ENCODE assay signal across 9 cellular contexts in the genomic region with DNA sequence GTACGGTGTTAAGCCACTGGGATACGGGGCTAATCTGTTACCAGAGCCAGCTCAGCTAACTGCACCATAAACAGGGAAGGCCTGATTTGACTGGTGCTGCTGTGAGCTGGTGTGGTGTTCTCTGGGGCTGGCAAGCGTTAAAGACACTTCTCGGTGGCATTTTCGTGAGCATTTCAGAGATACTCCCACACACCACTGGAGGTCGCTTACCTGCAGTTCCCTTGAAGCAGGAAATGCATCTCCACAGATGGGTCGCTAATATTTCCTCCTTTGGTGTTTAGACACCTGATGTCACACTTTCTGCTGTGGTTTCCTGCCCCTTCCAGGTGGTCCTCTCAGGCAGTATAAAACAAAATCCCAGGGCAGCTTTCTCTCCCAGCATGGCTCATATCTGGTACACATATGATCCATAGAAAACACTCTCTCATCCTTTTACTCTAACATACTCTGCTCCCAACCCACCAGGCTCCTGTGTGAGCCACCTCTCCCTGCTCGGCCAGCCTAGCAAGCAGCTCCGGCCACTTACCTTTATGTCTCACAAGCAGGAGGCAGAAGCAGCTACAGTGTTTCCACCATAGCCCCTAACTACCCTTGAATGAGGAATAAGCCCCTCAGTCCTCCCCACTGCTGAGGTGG.
DNase-seq lines count a peak whose midpoint lies in the region; ATAC-seq, FAIRE-seq and TF ChIP-seq lines count a peak whose summit lies in the region.
"Had no signal": no experiment of that assay in that cellular context is flagged by ENCODE, and none has a peak within 500 bp of the region (broad histone marks: within the 10 kb centered on the region; RNA-seq: fewer than 3 reads in every experiment).

No MANE protein-coding gene starts in this region.

- no peak overlapping the region for H3K9ac ChIP-seq in keratinocyte (ENCODE audit: control insufficient read depth, extremely low read depth, insufficient read depth, low read length)

- no peaks in the 10 kb centered on the region for H3K9me3 Mint-ChIP-seq in activated CD4-positive, alpha-beta T cell treated with anti-CD3 and anti-CD28 coated beads for 36 hours (ENCODE audit: low read depth)

- ATAC-seq in activated CD4-positive, alpha-beta T cell treated with anti-CD3 and anti-CD28 coated beads for 36 hours = no peak
- ATAC-seq in HG02571 (IDR thresholded peaks at IDR 0.05; ENCODE audit: unreplicated experiment) = peak; percentile 92

- H3K4me3 Mint-ChIP-seq in activated CD4-positive, alpha-beta T cell treated with anti-CD3 and anti-CD28 coated beads for 36 hours = no peak overlapping the region
- H3K4me3 Mint-ChIP-seq: CD4-positive, CD25-positive, alpha-beta regulatory T cell had no signal

- H3K4me1 ChIP-seq in keratinocyte (ENCODE audit: control insufficient read depth, extremely low read depth, insufficient read depth, low read length) = no peaks in the 10 kb centered on the region

- H3K9me3 ChIP-seq in keratinocyte (ENCODE audit: control insufficient read depth, low read depth, low read length) = no peaks in the 10 kb centered on the region

- H3K36me3 ChIP-seq in keratinocyte (ENCODE audit: control insufficient read depth in 2 of 2, extremely low read depth in 1 of 2, insufficient read depth in 2 of 2, low read length in 2 of 2) = no peaks in the 10 kb centered on the region

- peak; percentile 30 to 60 (median 44) for TF ChIP-seq CTCF in keratinocyte (optimal IDR thresholded peaks at IDR 0.05 in 1 of 3, IDR thresholded peaks at IDR 0.05 in 1 of 3, conservative IDR thresholded peaks at IDR 0.05 in 1 of 3; ENCODE audit: extremely low read depth in 1 of 3, insufficient read depth in 2 of 3, low read length in 3 of 3)
- TF ChIP-seq CTCF in coronary artery (IDR thresholded peaks at IDR 0.05) = no peak

- H3K27ac Mint-ChIP-seq in activated CD4-positive, alpha-beta T cell treated with anti-CD3 and anti-CD28 coated beads for 36 hours = no peak overlapping the region

- POLR2A ChIA-PET in activated CD4-positive, alpha-beta T cell treated with anti-CD3 and anti-CD28 coated beads for 36 hours (lab: Charles Lee) = interaction anchor here (0.6 kb wide), 1 partner anchor 15 kb away, joined by 3 read pairs; no protein-coding TSS in a partner anchor

- H3K27me3 ChIP-seq in keratinocyte (ENCODE audit: control insufficient read depth, extremely low read depth, insufficient read depth, low read length) = no peaks in the 10 kb centered on the region

- no peaks in the 10 kb centered on the region for H4K20me1 ChIP-seq in keratinocyte (ENCODE audit: control insufficient read depth, extremely low read depth, insufficient read depth, low read length)

- dilution Hi-C loops in keratinocyte (cut with MboI; ENCODE audit: extremely low pct_ligation_motif_present, low sequenced_read_pairs) = no loop called here

- CTCF ChIA-PET in activated CD4-positive, alpha-beta T cell treated with anti-CD3 and anti-CD28 coated beads for 36 hours (lab: Charles Lee) = interaction anchor here (1.8 kb wide), 1 partner anchor 56 kb away, joined by 5 read pairs; no protein-coding TSS in a partner anchor

- no peaks in the 10 kb centered on the region for H3K9me1 ChIP-seq in keratinocyte (ENCODE audit: control insufficient read depth, extremely low read depth, insufficient read depth, low read length)

- H3K79me2 ChIP-seq in keratinocyte (ENCODE audit: control insufficient read depth, insufficient read depth, low read length) = no peaks in the 10 kb centered on the region

- no peaks in the 10 kb centered on the region for H3K4me1 Mint-ChIP-seq in activated CD4-positive, alpha-beta T cell treated with anti-CD3 and anti-CD28 coated beads for 36 hours
- H3K4me1 Mint-ChIP-seq: CD4-positive, CD25-positive, alpha-beta regulatory T cell had no signal

- H2AFZ ChIP-seq in keratinocyte (ENCODE audit: control insufficient read depth, low read length) = no peak overlapping the region

- H3K36me3 Mint-ChIP-seq in activated CD4-positive, alpha-beta T cell treated with anti-CD3 and anti-CD28 coated beads for 36 hours (ENCODE audit: low read depth) = no peaks in the 10 kb centered on the region
- H3K36me3 Mint-ChIP-seq: CD4-positive, CD25-positive, alpha-beta regulatory T cell had no signal

- H3K4me3 ChIP-seq in keratinocyte (ENCODE audit: control insufficient read depth in 2 of 3, extremely low read depth in 1 of 3, insufficient read depth in 2 of 3, low read depth in 1 of 3, low read length in 3 of 3) (no peak overlapping the region), coronary artery (no peak overlapping the region)

- intact Hi-C loops in activated CD4-positive, alpha-beta T cell treated with anti-CD3 and anti-CD28 coated beads for 36 hours (cut with DNase I, micrococcal nuclease) = no loop called here

- no peak for FAIRE-seq in keratinocyte (lab: Jason Lieb, UNC)

- no peak overlapping the region for H3K4me2 ChIP-seq in keratinocyte (ENCODE audit: control insufficient read depth, extremely low read depth, insufficient read depth, low read depth, low read length)

- peaks cover 10% of the 10 kb centered on the region for H3K27me3 Mint-ChIP-seq in activated CD4-positive, alpha-beta T cell treated with anti-CD3 and anti-CD28 coated beads for 36 hours

- DNase-seq in activated CD4-positive, alpha-beta T cell treated with anti-CD3 and anti-CD28 coated beads for 36 hours = peak; percentile 6
- DNase-seq in activated CD4-positive, alpha-beta T cell treated with anti-CD3 and anti-CD28 coated beads for 48 hours = no peak
- DNase-seq in NAMALWA (ENCODE audit: low spot score) = peak; percentile 88
- no peak for DNase-seq in keratinocyte (ENCODE audit: low read depth, low spot score)
- no peak for DNase-seq in activated T-cell treated with anti-CD3 and anti-CD28 coated beads, Interleukin-2, amount 50 U/mL, for 1 hour
- no peak for DNase-seq in coronary artery (ENCODE audit: low spot score)
- DNase-seq in stimulated activated naive CD4-positive, alpha-beta T cell (lab: John Stamatoyannopoulos, UW) = no peak

- no peak overlapping the region for H3K27ac ChIP-seq in keratinocyte (ENCODE audit: control insufficient read depth, insufficient read depth, low read length)
- no peak overlapping the region for H3K27ac ChIP-seq in coronary artery

Comparison
In these comparisons a context has a peak if more than half of its experiments do, and no peak if none do; other contexts are left out.
1. DNase-seq: peak in activated CD4-positive, alpha-beta T cell treated with anti-CD3 and anti-CD28 coated beads for 36 hours (single experiment) and NAMALWA (single experiment); none in activated CD4-positive, alpha-beta T cell treated with anti-CD3 and anti-CD28 coated beads for 48 hours (single experiment), keratinocyte (single experiment), activated T-cell treated with anti-CD3 and anti-CD28 coated beads, Interleukin-2, amount 50 U/mL, for 1 hour (single experiment), coronary artery (single experiment) and stimulated activated naive CD4-positive, alpha-beta T cell (0 of 6).